9 cellular contexts compared by ENCODE assay signal in the genomic region with DNA sequence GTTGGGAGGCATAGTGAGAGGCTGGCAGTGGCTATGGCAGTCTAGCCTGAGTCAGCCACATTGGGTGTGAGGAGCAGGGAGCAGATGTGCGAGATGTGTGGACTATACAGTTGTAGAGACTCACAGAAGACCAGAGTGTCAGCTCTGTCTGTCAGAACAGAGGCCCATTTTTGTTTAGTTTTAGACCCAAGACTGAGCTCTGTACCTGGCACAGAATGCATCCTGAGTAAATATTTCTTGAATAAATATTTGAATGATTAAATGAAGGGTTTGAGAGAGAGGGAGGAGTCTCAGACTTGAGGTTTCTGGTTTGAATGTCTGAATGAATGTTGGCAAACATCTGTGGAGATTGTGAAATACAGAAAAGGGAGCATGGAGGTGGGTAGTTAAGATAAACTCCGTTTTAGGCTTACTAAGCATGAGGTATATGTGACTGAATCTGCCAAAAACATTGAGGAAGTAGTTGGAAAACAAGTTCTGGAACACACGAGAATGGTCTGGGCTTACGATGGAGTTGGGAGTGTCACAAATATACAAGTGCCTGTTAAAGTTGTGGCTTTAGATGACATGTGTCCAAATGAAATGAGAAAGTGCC. TPM values are rescaled to one million over a fixed set of nuclear protein-coding genes. Genes with fewer than 3 reads are reported as not detected.
DNase-seq lines count a peak whose midpoint lies in the region; ATAC-seq and TF ChIP-seq lines count a peak whose summit lies in the region.
"Had no signal": no experiment of that assay in that cellular context is flagged by ENCODE, and none has a peak within 500 bp of the region (broad histone marks: within the 10 kb centered on the region; RNA-seq: fewer than 3 reads in every experiment).

No MANE protein-coding gene starts in this region.

- no peak for TF ChIP-seq POLR2A in lower leg skin (IDR thresholded peaks at IDR 0.05)

- POLR2A ChIA-PET in AG04450 (lab: Yijun Ruan, JAX), result no interaction called here

- WGBS in lower leg skin, 2 donors, result 21 to 27% methylated on average over 4 of the region's 4 CpGs

- no peaks in the 10 kb centered on the region; the same call in 1 of the 2 replicates for H3K9me3 ChIP-seq in AG04450 (ENCODE audit: control insufficient read depth, insufficient read depth, low read length)
- H3K9me3 ChIP-seq in lower lobe of right lung, result no peaks in the 10 kb centered on the region
- H3K9me3 ChIP-seq in effector memory CD4-positive, alpha-beta T cell (ENCODE audit: control insufficient read depth, low read length), result no peaks in the 10 kb centered on the region

- in situ Hi-C loops in astrocyte of the cerebellum (cut with HindIII; ENCODE audit: low sequenced_read_pairs), result no loop called here

- TF ChIP-seq CTCF in AG04450 (IDR thresholded peaks at IDR 0.05; ENCODE audit: low read depth, low read length) (no peak), astrocyte of the cerebellum (IDR thresholded peaks at IDR 0.05; ENCODE audit: low read depth, low read length, missing control alignments) (no peak), lower lobe of right lung (IDR thresholded peaks at IDR 0.05) (no peak), lower leg skin (IDR thresholded peaks at IDR 0.05) (no peak)

- CTCF ChIA-PET in AG04450 (lab: Charles Lee), result interaction anchor here (0.5 to 1.6 kb wide), 3 partner anchors 37 to 146 kb away, joined by 3 to 9 read pairs (median 3); no protein-coding TSS in a partner anchor

- peak; percentile 78 for DNase-seq in AG04450 (ENCODE audit: low read depth, low spot score)
- DNase-seq in HS-5 (ENCODE audit: low read depth), result peak; percentile 64
- peak; percentile 64 for DNase-seq in astrocyte of the cerebellum (ENCODE audit: low read depth)
- DNase-seq in lower lobe of right lung, result no peak
- DNase-seq in effector memory CD4-positive, alpha-beta T cell, result no peak
- no peak for DNase-seq in lower leg skin (ENCODE audit: low spot score in 2 of 2)
- DNase-seq: stimulated activated CD4-positive, alpha-beta T cell treated with anti-CD3 and anti-CD28 coated beads, Interleukin-2, amount 100 ng/mL, for 48 hours had no signal

- ATAC-seq in lower lobe of right lung, result peak; percentile 56 to 66
- ATAC-seq in activated CD4-positive, CD25-positive, alpha-beta regulatory T cell treated with anti-CD3 and anti-CD28 coated beads, Interleukin-2, amount 50 U/mL, for 24 hours, result no peak
- ATAC-seq in HG02763 (IDR thresholded peaks at IDR 0.05; ENCODE audit: unreplicated experiment), result no peak

- H3K4me1 ChIP-seq in lower lobe of right lung, result peaks cover 61% of the 10 kb centered on the region
- peaks cover 10% of the 10 kb centered on the region for H3K4me1 ChIP-seq in effector memory CD4-positive, alpha-beta T cell (ENCODE audit: control insufficient read depth, insufficient read depth, low read length, poor library complexity, severe bottlenecking)

- H3K4me3 ChIP-seq in AG04450 (ENCODE audit: low read depth, low read length) (no peak overlapping the region; the same call in 1 of the 2 replicates), astrocyte of the cerebellum (ENCODE audit: low read depth, low read length) (no peak overlapping the region), lower lobe of right lung (no peak overlapping the region), lower leg skin (ENCODE audit: low read depth, poor library complexity, severe bottlenecking) (no peak overlapping the region)
- no peak overlapping the region for H3K4me3 ChIP-seq in effector memory CD4-positive, alpha-beta T cell (ENCODE audit: insufficient read depth, low read depth, low read length, poor library complexity, severe bottlenecking)

- intact Hi-C loops in lower lobe of right lung (cut with DNase I), result no loop called here
- intact Hi-C loops in lower leg skin (cut with DNase I; ENCODE audit: low total_unique reads), result no loop called here

- H3K27ac ChIP-seq in AG04450 (ENCODE audit: low read depth, low read length), result peak overlapping the region; percentile 63
- H3K27ac ChIP-seq in lower lobe of right lung, result peak overlapping the region; percentile 46
- no peak overlapping the region for H3K27ac ChIP-seq in effector memory CD4-positive, alpha-beta T cell (ENCODE audit: insufficient read depth, low read length, poor library complexity, severe bottlenecking)

- H3K27me3 ChIP-seq in AG04450 (ENCODE audit: control insufficient read depth, insufficient read depth, low read length) (no peaks in the 10 kb centered on the region), lower lobe of right lung (ENCODE audit: low read depth) (no peaks in the 10 kb centered on the region)
- H3K27me3 ChIP-seq in effector memory CD4-positive, alpha-beta T cell (replicated peaks; ENCODE audit: control insufficient read depth, insufficient read depth, low read length, poor library complexity, severe bottlenecking), result no peaks in the 10 kb centered on the region

- H3K36me3 ChIP-seq in lower lobe of right lung, result peaks cover 33% of the 10 kb centered on the region
- peaks cover 10% of the 10 kb centered on the region for H3K36me3 ChIP-seq in effector memory CD4-positive, alpha-beta T cell (ENCODE audit: control insufficient read depth, insufficient read depth, low read length)

RNA-seq across cellular contexts. Expression of a gene that starts 3.6 kb away (rescaled TPM):
- 54.9 and 62.8 TPM in 2 replicates for polyA plus RNA-seq in AG04450 (2011; rRNA removed)
- 150 and 152 TPM in 2 replicates for polyA minus RNA-seq in AG04450 (2011; rRNA and poly(A)+ RNA removed)
- 58.8 TPM for total RNA-seq in lower lobe of right lung
- total RNA-seq in lower leg skin, result 10 to 100 TPM; 19.7 to 41.1 (median 22.9) TPM

RNA-seq across cellular contexts. Expression of a gene that starts 23.5 kb away (rescaled TPM):
- polyA plus RNA-seq in AG04450 (2011; rRNA removed), result 51.6 and 61.4 TPM in 2 replicates
- 46.5 and 47.4 TPM in 2 replicates for polyA minus RNA-seq in AG04450 (2011; rRNA and poly(A)+ RNA removed)
- total RNA-seq in lower lobe of right lung (52.1 TPM), lower leg skin (10 to 100 TPM; 48.6 to 62.5 (median 52.0) TPM)

Comparison
In these comparisons a context has a peak if more than half of its experiments do, and no peak if none do; other contexts are left out.
1. DNase-seq: peak in AG04450 (single experiment), HS-5 (single experiment) and astrocyte of the cerebellum (single experiment); none in lower lobe of right lung (single experiment), effector memory CD4-positive, alpha-beta T cell (0 of 3) and lower leg skin (0 of 2).
2. ATAC-seq: peak in lower lobe of right lung (2 of 2); none in activated CD4-positive, CD25-positive, alpha-beta regulatory T cell treated with anti-CD3 and anti-CD28 coated beads, Interleukin-2, amount 50 U/mL, for 24 hours (0 of 2) and HG02763 (single experiment).